ENCODE assay signal across 1 cellular context in genomic region chr14:60734465-60735242, GRCh38.
TF ChIP-seq lines count a peak whose summit lies in the region.

Gene MNAT1, plus strand, starts transcription at chr14:60734761. Its CDS starts 102 bp downstream, at chr14:60734863.

TF ChIP-seq in K562, 482 proteins besides CTCF, POLR2A, EP300 and RAD21 (continued from another document and continues in another):
- TF ChIP-seq BRCA1 (IDR thresholded peaks at IDR 0.05) (no peak), BRCA1 (CRISPR knock-in tag; IDR thresholded peaks at IDR 0.05) (no peak), HNRNPUL1 (IDR thresholded peaks at IDR 0.05; ENCODE audit: low read length) (no peak), FIP1L1 (IDR thresholded peaks at IDR 0.05; ENCODE audit: low read depth, low read length, poor library complexity, severe bottlenecking) (no peak), NR3C1 (CRISPR knock-in tag; IDR thresholded peaks at IDR 0.05) (no peak), YBX1 (IDR thresholded peaks at IDR 0.05) (no peak), TFE3 (CRISPR knock-in tag; IDR thresholded peaks at IDR 0.05) (no peak), TEAD4 (IDR thresholded peaks at IDR 0.05; ENCODE audit: low read length) (no peak), TEAD4 (CRISPR knock-in tag; IDR thresholded peaks at IDR 0.05; ENCODE audit: borderline replicate concordance) (no peak), ATF2 (CRISPR knock-in tag; IDR thresholded peaks at IDR 0.05) (no peak), JUND (IDR thresholded peaks at IDR 0.05; ENCODE audit: borderline replicate concordance, low read depth, low read length) (peak; percentile 62), JUND (tag; IDR thresholded peaks at IDR 0.05; ENCODE audit: borderline replicate concordance, low read depth, low read length) (no peak; the same call in 2 of the 3 replicates), ZC3H8 (IDR thresholded peaks at IDR 0.05) (no peak), SMAD4 (CRISPR knock-in tag; conservative IDR thresholded peaks at IDR 0.05) (peak; percentile 53; the same call in 1 of the 2 replicates), RBM34 (IDR thresholded peaks at IDR 0.05; ENCODE audit: borderline replicate concordance, insufficient read depth, low read length) (no peak), ZNF124 (CRISPR knock-in tag; IDR thresholded peaks at IDR 0.05) (no peak), ZNF395 (CRISPR knock-in tag; IDR thresholded peaks at IDR 0.05) (no peak), ZNF431 (CRISPR knock-in tag; IDR thresholded peaks at IDR 0.05) (no peak), CLOCK (CRISPR knock-in tag; IDR thresholded peaks at IDR 0.05; ENCODE audit: borderline replicate concordance) (no peak), ZNF3 (CRISPR knock-in tag; IDR thresholded peaks at IDR 0.05) (no peak), NFYB (IDR thresholded peaks at IDR 0.05; ENCODE audit: extremely low read depth, insufficient read length) (no peak), ZNF318 (IDR thresholded peaks at IDR 0.05; ENCODE audit: borderline replicate concordance in 1 of 2, low read depth in 1 of 2) (no peak), CBX8 (IDR thresholded peaks at IDR 0.05; ENCODE audit: borderline replicate concordance, extremely low read depth, low read depth, low read length, poor library complexity, severe bottlenecking) (no peak), SRSF3 (IDR thresholded peaks at IDR 0.05; ENCODE audit: insufficient read depth, low read length) (no peak), NR0B1 (IDR thresholded peaks at IDR 0.05; ENCODE audit: partially characterized antibody) (no peak), NFXL1 (CRISPR knock-in tag; IDR thresholded peaks at IDR 0.05) (no peak), HMGN3 (IDR thresholded peaks at IDR 0.05; ENCODE audit: borderline replicate concordance, extremely low read depth, insufficient read length, low read depth, low read length) (no peak), ZNF778 (CRISPR knock-in tag; IDR thresholded peaks at IDR 0.05) (no peak), PML (IDR thresholded peaks at IDR 0.05; ENCODE audit: low read length) (peak; percentile 53; the same call in 1 of the 2 replicates), POLR2G (IDR thresholded peaks at IDR 0.05; ENCODE audit: low read depth, low read length) (peak; percentile 86), SMARCE1 (IDR thresholded peaks at IDR 0.05) (no peak), ZNF140 (CRISPR knock-in tag; IDR thresholded peaks at IDR 0.05) (no peak), FOXO4 (CRISPR knock-in tag; IDR thresholded peaks at IDR 0.05) (no peak), ZHX1 (conservative IDR thresholded peaks at IDR 0.05; ENCODE audit: low read length) (no peak), THRB (CRISPR knock-in tag; conservative IDR thresholded peaks at IDR 0.05) (0 out of 2 replicates have a peak, but pooled peaks have one; percentile 20), ZKSCAN8 (CRISPR knock-in tag; IDR thresholded peaks at IDR 0.05) (no peak)
